14 cellular contexts compared by ENCODE assay signal in the genomic region with DNA sequence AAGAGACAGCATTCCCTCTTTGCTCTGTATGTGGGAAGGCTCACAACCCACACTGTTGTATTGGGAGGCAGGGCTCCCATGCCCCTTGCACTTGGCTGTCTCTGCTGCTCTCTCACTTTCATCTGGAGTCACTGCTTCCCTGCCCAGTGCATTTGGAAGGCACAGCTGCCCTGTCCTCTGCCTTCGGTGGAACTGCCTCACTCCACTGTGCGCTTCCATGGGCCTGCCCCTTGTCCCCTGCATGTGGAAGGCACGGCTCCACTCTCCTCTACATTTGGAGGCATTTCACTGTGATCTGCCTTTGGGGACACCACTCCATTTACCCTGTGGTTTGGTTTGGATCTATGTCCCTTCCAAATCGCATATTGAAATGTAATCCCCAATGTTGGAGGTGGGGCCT. TPM values are rescaled to one million over a fixed set of nuclear protein-coding genes. Genes with fewer than 3 reads are reported as not detected.
DNase-seq lines count a peak whose midpoint lies in the region; ATAC-seq and TF ChIP-seq lines count a peak whose summit lies in the region.
"Had no signal": no experiment of that assay in that cellular context is flagged by ENCODE, and none has a peak within 500 bp of the region (broad histone marks: within the 10 kb centered on the region; RNA-seq: fewer than 3 reads in every experiment).

No MANE protein-coding gene starts in this region.

- POLR2A ChIA-PET in RWPE1 (lab: Yijun Ruan, JAX; ENCODE audit: low non-redundant PET): no interaction called here

- DNase-seq in right atrium auricular region (ENCODE audit: low spot score): peak; percentile 28
- DNase-seq in left cardiac atrium: no peak
- DNase-seq in coronary artery (ENCODE audit: low spot score): peak; percentile 41
- DNase-seq in posterior vena cava (ENCODE audit: low spot score): peak; percentile 44
- DNase-seq in RWPE1 (ENCODE audit: low spot score): no peak
- DNase-seq: CD4-positive, CD25-positive, alpha-beta regulatory T cell; DMS53; NCI-H1417; NCI-H2029; NCI-H510A had no signal

- CTCF ChIA-PET in RWPE1 (lab: Yijun Ruan, JAX): no interaction called here

- H3K4me3 ChIP-seq in right atrium auricular region (no peak overlapping the region), coronary artery (no peak overlapping the region)
- H3K4me3 ChIP-seq: HAP-1, Peyer's patch had no signal

- TF ChIP-seq CTCF in right atrium auricular region (IDR thresholded peaks at IDR 0.05) (no peak), coronary artery (IDR thresholded peaks at IDR 0.05) (no peak), RWPE1 (conservative IDR thresholded peaks at IDR 0.05; ENCODE audit: low read depth) (no peak)

- no peak overlapping the region for H3K27ac ChIP-seq in right atrium auricular region
- no peak overlapping the region for H3K27ac ChIP-seq in coronary artery
- H3K27ac ChIP-seq in RWPE1: no peak overlapping the region
- H3K27ac ChIP-seq: Peyer's patch had no signal

- H3K36me3 ChIP-seq in right atrium auricular region: no peaks in the 10 kb centered on the region
- H3K36me3 ChIP-seq: HAP-1, Peyer's patch had no signal

- H3K4me1 ChIP-seq in right atrium auricular region: no peaks in the 10 kb centered on the region
- H3K4me1 ChIP-seq: HAP-1, Peyer's patch had no signal

- no peaks in the 10 kb centered on the region for H3K27me3 ChIP-seq in right atrium auricular region
- H3K27me3 ChIP-seq: Peyer's patch had no signal

- ATAC-seq in left cardiac atrium (no peak), SK-N-SH treated with all-trans-retinoic acid at 6 μM for 48 hours (no peak), HG03571 (IDR thresholded peaks at IDR 0.05; ENCODE audit: unreplicated experiment) (no peak)

- intact Hi-C loops in left cardiac atrium (cut with DNase I): no loop called here
- intact Hi-C loops in posterior vena cava (cut with DNase I): no loop called here

- no peaks in the 10 kb centered on the region for H3K9me3 ChIP-seq in right atrium auricular region
- H3K9me3 ChIP-seq: HAP-1, Peyer's patch had no signal

TF ChIP-seq in SK-N-SH treated with all-trans-retinoic acid at 6 μM for 48 hours, 23 proteins besides CTCF, POLR2A, EP300 and RAD21:
- TF ChIP-seq PPARA (CRISPR knock-in tag; IDR thresholded peaks at IDR 0.05; ENCODE audit: borderline replicate concordance) (no peak), TOX (CRISPR knock-in tag; IDR thresholded peaks at IDR 0.05; ENCODE audit: borderline replicate concordance) (no peak), BACH2 (CRISPR knock-in tag; IDR thresholded peaks at IDR 0.05; ENCODE audit: borderline replicate concordance) (no peak), ZNF565 (CRISPR knock-in tag; conservative IDR thresholded peaks at IDR 0.05; ENCODE audit: low read depth) (no peak), SNAI2 (CRISPR knock-in tag; IDR thresholded peaks at IDR 0.05) (no peak), ESRRG (CRISPR knock-in tag; IDR thresholded peaks at IDR 0.05) (no peak), ZC3H10 (CRISPR knock-in tag; IDR thresholded peaks at IDR 0.05) (no peak), RARB (CRISPR knock-in tag; IDR thresholded peaks at IDR 0.05) (no peak), ZNF8 (CRISPR knock-in tag; IDR thresholded peaks at IDR 0.05) (no peak), GLIS3 (CRISPR knock-in tag; IDR thresholded peaks at IDR 0.05) (no peak), OSR1 (CRISPR knock-in tag; IDR thresholded peaks at IDR 0.05) (no peak), ZFP30 (CRISPR knock-in tag; IDR thresholded peaks at IDR 0.05) (no peak), TSHZ2 (CRISPR knock-in tag; IDR thresholded peaks at IDR 0.05) (no peak), CREB5 (CRISPR knock-in tag; IDR thresholded peaks at IDR 0.05; ENCODE audit: low read depth) (no peak)
- TF ChIP-seq, protein P1, sequence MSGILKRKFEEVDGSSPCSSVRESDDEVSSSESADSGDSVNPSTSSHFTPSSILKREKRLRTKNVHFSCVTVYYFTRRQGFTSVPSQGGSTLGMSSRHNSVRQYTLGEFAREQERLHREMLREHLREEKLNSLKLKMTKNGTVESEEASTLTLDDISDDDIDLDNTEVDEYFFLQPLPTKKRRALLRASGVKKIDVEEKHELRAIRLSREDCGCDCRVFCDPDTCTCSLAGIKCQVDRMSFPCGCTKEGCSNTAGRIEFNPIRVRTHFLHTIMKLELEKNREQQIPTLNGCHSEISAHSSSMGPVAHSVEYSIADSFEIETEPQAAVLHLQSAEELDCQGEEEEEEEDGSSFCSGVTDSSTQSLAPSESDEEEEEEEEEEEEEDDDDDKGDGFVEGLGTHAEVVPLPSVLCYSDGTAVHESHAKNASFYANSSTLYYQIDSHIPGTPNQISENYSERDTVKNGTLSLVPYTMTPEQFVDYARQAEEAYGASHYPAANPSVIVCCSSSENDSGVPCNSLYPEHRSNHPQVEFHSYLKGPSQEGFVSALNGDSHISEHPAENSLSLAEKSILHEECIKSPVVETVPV (CRISPR knock-in tag; IDR thresholded peaks at IDR 0.05): no peak
- TF ChIP-seq, protein P2, sequence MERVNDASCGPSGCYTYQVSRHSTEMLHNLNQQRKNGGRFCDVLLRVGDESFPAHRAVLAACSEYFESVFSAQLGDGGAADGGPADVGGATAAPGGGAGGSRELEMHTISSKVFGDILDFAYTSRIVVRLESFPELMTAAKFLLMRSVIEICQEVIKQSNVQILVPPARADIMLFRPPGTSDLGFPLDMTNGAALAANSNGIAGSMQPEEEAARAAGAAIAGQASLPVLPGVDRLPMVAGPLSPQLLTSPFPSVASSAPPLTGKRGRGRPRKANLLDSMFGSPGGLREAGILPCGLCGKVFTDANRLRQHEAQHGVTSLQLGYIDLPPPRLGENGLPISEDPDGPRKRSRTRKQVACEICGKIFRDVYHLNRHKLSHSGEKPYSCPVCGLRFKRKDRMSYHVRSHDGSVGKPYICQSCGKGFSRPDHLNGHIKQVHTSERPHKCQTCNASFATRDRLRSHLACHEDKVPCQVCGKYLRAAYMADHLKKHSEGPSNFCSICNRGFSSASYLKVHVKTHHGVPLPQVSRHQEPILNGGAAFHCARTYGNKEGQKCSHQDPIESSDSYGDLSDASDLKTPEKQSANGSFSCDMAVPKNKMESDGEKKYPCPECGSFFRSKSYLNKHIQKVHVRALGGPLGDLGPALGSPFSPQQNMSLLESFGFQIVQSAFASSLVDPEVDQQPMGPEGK (CRISPR knock-in tag; IDR thresholded peaks at IDR 0.05; ENCODE audit: borderline replicate concordance): no peak

RNA-seq across cellular contexts. Expression of gene PROM2, which starts 9.1 kb away (rescaled TPM):
- total RNA-seq in right atrium auricular region (under 1 TPM; 0.11 to 0.35 TPM), left cardiac atrium (under 1 TPM; 0.29 to 0.84 TPM), posterior vena cava (1 to 10 TPM in 1 of 2 donors, under 1 TPM in 1; 0.28 to 2.2 TPM)

RNA-seq across cellular contexts. Expression of gene KCNIP3, which starts 32.0 kb away (rescaled TPM):
- total RNA-seq in right atrium auricular region (1 to 10 TPM; 4.0 to 5.9 TPM), left cardiac atrium (1 to 10 TPM; 2.6 to 4.1 TPM), posterior vena cava (10 to 100 TPM; 10.5 to 17.9 TPM)
- total RNA-seq: CD4-positive, CD25-positive, alpha-beta regulatory T cell had no signal

RNA-seq across cellular contexts. Expression of gene ZNF892, which starts 57.9 kb away (rescaled TPM):
- total RNA-seq in right atrium auricular region (1 to 10 TPM; 2.2 to 3.2 TPM), left cardiac atrium (1 to 10 TPM; 2.8 to 2.9 TPM), posterior vena cava (1 to 10 TPM; 4.1 to 4.8 TPM)

Comparison
In these comparisons a context has a peak if more than half of its experiments do, and no peak if none do; other contexts are left out.
1. DNase-seq: peak in right atrium auricular region (single experiment), coronary artery (single experiment) and posterior vena cava (single experiment); none in left cardiac atrium (single experiment) and RWPE1 (single experiment).